In genomic region chr2:85810376-85811172, GRCh38 we compare ENCODE assay signal across 17 cellular contexts. TPM values are rescaled to one million over a fixed set of nuclear protein-coding genes. Genes with fewer than 3 reads are reported as not detected.
DNase-seq lines count a peak whose midpoint lies in the region; ATAC-seq and TF ChIP-seq lines count a peak whose summit lies in the region.
"Had no signal": no experiment of that assay in that cellular context is flagged by ENCODE, and none has a peak within 500 bp of the region (broad histone marks: within the 10 kb centered on the region; RNA-seq: fewer than 3 reads in every experiment).

No MANE protein-coding gene starts in this region.

- H3K27ac ChIP-seq in mammary epithelial cell (ENCODE audit: insufficient read depth, low read depth, low read length) (no peak overlapping the region), endodermal cell (ENCODE audit: low read depth, low read length) (no peak overlapping the region), upper lobe of left lung (peak overlapping the region; percentile 75 to 86 (median 76)), gastrocnemius medialis (no peak overlapping the region)
- H3K27ac ChIP-seq: cardiac muscle cell had no signal

- no peaks in the 10 kb centered on the region for H3K27me3 Mint-ChIP-seq in MCF 10A (ENCODE audit: insufficient read depth, unreplicated experiment)
- peaks cover 2% of the 10 kb centered on the region for H3K27me3 Mint-ChIP-seq in endodermal cell (ENCODE audit: insufficient read depth)
- H3K27me3 Mint-ChIP-seq in nephron (ENCODE audit: low read depth), result peaks cover 13% of the 10 kb centered on the region
- H3K27me3 Mint-ChIP-seq in activated naive CD4-positive, alpha-beta T cell treated with anti-CD3 and anti-CD28 coated beads for 36 hours (ENCODE audit: low read depth), result peaks cover 1% of the 10 kb centered on the region

- peak overlapping the region; percentile 64 for H3K27ac Mint-ChIP-seq in MCF 10A (ENCODE audit: low read depth, unreplicated experiment)
- peak overlapping the region; percentile 84 for H3K27ac Mint-ChIP-seq in endodermal cell
- peak overlapping the region; percentile 15 to 65 (median 50) for H3K27ac Mint-ChIP-seq in nephron
- no peak overlapping the region for H3K27ac Mint-ChIP-seq in activated naive CD4-positive, alpha-beta T cell treated with anti-CD3 and anti-CD28 coated beads for 36 hours
- H3K27ac Mint-ChIP-seq: activated naive CD4-positive, alpha-beta T cell treated with anti-CD3 and anti-CD28 coated beads, Interleukin-2, amount 10 ng/mL, durations not matched to agents 7 days and 5 days had no signal

- peaks cover 5% of the 10 kb centered on the region for H3K4me1 Mint-ChIP-seq in MCF 10A (ENCODE audit: insufficient read depth, unreplicated experiment)
- H3K4me1 Mint-ChIP-seq in endodermal cell, result peaks cover 14% of the 10 kb centered on the region
- H3K4me1 Mint-ChIP-seq in nephron, result peaks cover 24% of the 10 kb centered on the region
- no peaks in the 10 kb centered on the region for H3K4me1 Mint-ChIP-seq in activated naive CD4-positive, alpha-beta T cell treated with anti-CD3 and anti-CD28 coated beads for 36 hours (ENCODE audit: low read depth)
- H3K4me1 Mint-ChIP-seq: activated naive CD4-positive, alpha-beta T cell treated with anti-CD3 and anti-CD28 coated beads, Interleukin-2, amount 10 ng/mL, durations not matched to agents 7 days and 5 days had no signal

- H3K4me2 ChIP-seq in mammary epithelial cell (ENCODE audit: insufficient read depth, low read depth, low read length), result no peak overlapping the region

- BruUV-seq in MCF 10A (replicated peaks; lab: Mats Ljungman, UMichigan), result no TSS peak
- BruUV-seq in mammary epithelial cell (replicated peaks; lab: Mats Ljungman, UMichigan), result no TSS peak

- CTCF ChIA-PET in MCF 10A (lab: Yijun Ruan, JAX) (interaction anchor here (0.6 to 6.9 kb wide), 7 partner anchors 11 to 175 kb away, joined by 3 to 153 read pairs (median 3); partner anchors contain the start of gene ATOH8), mammary epithelial cell (lab: Charles Lee; ENCODE audit: low non-redundant PET) (no interaction called here)
- CTCF ChIA-PET in activated naive CD4-positive, alpha-beta T cell treated with anti-CD3 and anti-CD28 coated beads for 36 hours (lab: Charles Lee), result interaction anchor here (0.9 to 1.5 kb wide), 4 partner anchors 60 to 127 kb away, joined by 3 to 6 read pairs (median 3); no protein-coding TSS in a partner anchor

- no peaks in the 10 kb centered on the region for H3K36me3 ChIP-seq in mammary epithelial cell (ENCODE audit: insufficient read depth, low read length)
- H3K36me3 ChIP-seq in endodermal cell (ENCODE audit: control insufficient read depth, insufficient read depth, low read length), result no peaks in the 10 kb centered on the region
- no peaks in the 10 kb centered on the region for H3K36me3 ChIP-seq in upper lobe of left lung
- no peaks in the 10 kb centered on the region for H3K36me3 ChIP-seq in gastrocnemius medialis
- H3K36me3 ChIP-seq: cardiac muscle cell had no signal

- TF ChIP-seq POLR2A in upper lobe of left lung (IDR thresholded peaks at IDR 0.05) (no peak), gastrocnemius medialis (IDR thresholded peaks at IDR 0.05) (no peak)

- intact Hi-C loops in MCF 10A (cut with micrococcal nuclease), result no loop called here
- intact Hi-C loops in mammary epithelial cell (cut with micrococcal nuclease), result loop anchor here (5.0 kb wide), 1 partner anchor 38 kb away; no protein-coding TSS in a partner anchor
- intact Hi-C loops in gastrocnemius medialis (cut with DNase I; ENCODE audit: low total_unique reads), result no loop called here
- intact Hi-C loops in activated naive CD4-positive, alpha-beta T cell treated with anti-CD3 and anti-CD28 coated beads for 36 hours (cut with micrococcal nuclease), result no loop called here

- TF ChIP-seq CTCF in MCF 10A (IDR thresholded peaks at IDR 0.05; ENCODE audit: unreplicated experiment) (no peak), mammary epithelial cell (conservative IDR thresholded peaks at IDR 0.05 in 1 of 2, IDR thresholded peaks at IDR 0.05 in 1 of 2; ENCODE audit: extremely low read depth in 1 of 2, insufficient read depth in 1 of 2, low read depth in 1 of 2, low read length in 2 of 2) (no peak), endodermal cell (conservative IDR thresholded peaks at IDR 0.05) (no peak), nephron (IDR thresholded peaks at IDR 0.05; ENCODE audit: unreplicated experiment in 3 of 3) (no peak), upper lobe of left lung (IDR thresholded peaks at IDR 0.05) (no peak), gastrocnemius medialis (IDR thresholded peaks at IDR 0.05 in 4 of 5, conservative IDR thresholded peaks at IDR 0.05 in 1 of 5) (no peak)

- H3K9ac ChIP-seq in mammary epithelial cell (ENCODE audit: insufficient read depth, low read length) (no peak overlapping the region), endodermal cell (ENCODE audit: extremely low read depth, low read length, poor library complexity, severe bottlenecking) (peak overlapping the region; percentile 53)

- in situ Hi-C loops in mammary epithelial cell (cut with MboI; ENCODE audit: low sequenced_read_pairs in 2 of 2), result loop anchor here (5.0 kb wide), 3 partner anchors 68 to 173 kb away; no protein-coding TSS in a partner anchor
- in situ Hi-C loops in gastrocnemius medialis (cut with MboI; ENCODE audit: low sequenced_read_pairs in 4 of 4), result loop anchor here (5.0 to 10.0 kb wide), 6 partner anchors 56 to 176 kb away; partner anchors contain the start of gene ATOH8 (in 1 of the 4)

- no peaks in the 10 kb centered on the region for H3K9me3 ChIP-seq in mammary epithelial cell (replicated peaks; ENCODE audit: insufficient read depth, low read length)
- no peaks in the 10 kb centered on the region for H3K9me3 ChIP-seq in endodermal cell (ENCODE audit: control insufficient read depth, low read length)
- H3K9me3 ChIP-seq in upper lobe of left lung, result no peaks in the 10 kb centered on the region
- no peaks in the 10 kb centered on the region for H3K9me3 ChIP-seq in gastrocnemius medialis

- DNase-seq in MCF 10A (ENCODE audit: unreplicated experiment) (no peak), mammary epithelial cell (no peak), endodermal cell (no peak), upper lobe of left lung (peak in 1 of 2 donors; percentile 36), gastrocnemius medialis (no peak)
- DNase-seq in activated naive CD4-positive, alpha-beta T cell treated with anti-CD3 and anti-CD28 coated beads for 36 hours, result no peak
- DNase-seq: activated naive CD4-positive, alpha-beta T cell treated with anti-CD3 and anti-CD28 coated beads, Interleukin-2, amount 10 ng/mL, durations not matched to agents 7 days and 5 days; COR-L47; foreskin melanocyte; naive B cell; NK-92 treated with Interleukin-12 subunit alpha and Interleukin-12 subunit beta, amount 100 ng/mL, for 24 hours; retina; stimulated activated CD4-positive, alpha-beta T cell treated with anti-CD3 and anti-CD28 coated beads, Interleukin-4, amount 100 ng/mL, for 24 hours had no signal

- H3K9me3 Mint-ChIP-seq in MCF 10A (ENCODE audit: unreplicated experiment) (no peaks in the 10 kb centered on the region), endodermal cell (no peaks in the 10 kb centered on the region), nephron (no peaks in the 10 kb centered on the region)
- H3K9me3 Mint-ChIP-seq in activated naive CD4-positive, alpha-beta T cell treated with anti-CD3 and anti-CD28 coated beads for 36 hours, result no peaks in the 10 kb centered on the region
- H3K9me3 Mint-ChIP-seq: activated naive CD4-positive, alpha-beta T cell treated with anti-CD3 and anti-CD28 coated beads, Interleukin-2, amount 10 ng/mL, durations not matched to agents 7 days and 5 days had no signal

- no peak overlapping the region for H3K4me3 ChIP-seq in mammary epithelial cell (replicated peaks in 1 of 3; ENCODE audit: insufficient read depth in 1 of 3, low read depth in 2 of 3, low read length in 3 of 3)
- peak overlapping the region; percentile 51 for H3K4me3 ChIP-seq in endodermal cell (ENCODE audit: low read length)
- peak overlapping the region in 1 of 4 donors; percentile 23 for H3K4me3 ChIP-seq in upper lobe of left lung
- no peak overlapping the region for H3K4me3 ChIP-seq in gastrocnemius medialis
- H3K4me3 ChIP-seq: cardiac muscle cell had no signal

- H3K4me3 Mint-ChIP-seq in MCF 10A (ENCODE audit: unreplicated experiment) (no peak overlapping the region), endodermal cell (peak overlapping the region; percentile 25), nephron (no peak overlapping the region)
- H3K4me3 Mint-ChIP-seq in activated naive CD4-positive, alpha-beta T cell treated with anti-CD3 and anti-CD28 coated beads for 36 hours, result no peak overlapping the region
- H3K4me3 Mint-ChIP-seq: activated naive CD4-positive, alpha-beta T cell treated with anti-CD3 and anti-CD28 coated beads, Interleukin-2, amount 10 ng/mL, durations not matched to agents 7 days and 5 days; naive B cell had no signal

- no peak overlapping the region for H2AFZ ChIP-seq in mammary epithelial cell (ENCODE audit: low read depth, low read length)

- TF ChIP-seq EP300 in upper lobe of left lung (IDR thresholded peaks at IDR 0.05), result no peak

- H3K27me3 ChIP-seq in mammary epithelial cell (ENCODE audit: insufficient read depth, low read length), result no peaks in the 10 kb centered on the region
- H3K27me3 ChIP-seq in endodermal cell (ENCODE audit: control insufficient read depth, insufficient read depth, low read length, poor library complexity, severe bottlenecking), result no peaks in the 10 kb centered on the region
- H3K27me3 ChIP-seq in upper lobe of left lung, result no peaks in the 10 kb centered on the region
- no peaks in the 10 kb centered on the region for H3K27me3 ChIP-seq in gastrocnemius medialis
- H3K27me3 ChIP-seq: cardiac muscle cell had no signal

- no peaks in the 10 kb centered on the region for H3K36me3 Mint-ChIP-seq in MCF 10A (ENCODE audit: insufficient read depth, unreplicated experiment)
- H3K36me3 Mint-ChIP-seq in endodermal cell (ENCODE audit: low read depth), result no peaks in the 10 kb centered on the region
- H3K36me3 Mint-ChIP-seq in nephron (ENCODE audit: low read depth), result no peaks in the 10 kb centered on the region
- H3K36me3 Mint-ChIP-seq in activated naive CD4-positive, alpha-beta T cell treated with anti-CD3 and anti-CD28 coated beads for 36 hours (ENCODE audit: low read depth), result no peaks in the 10 kb centered on the region
- H3K36me3 Mint-ChIP-seq: activated naive CD4-positive, alpha-beta T cell treated with anti-CD3 and anti-CD28 coated beads, Interleukin-2, amount 10 ng/mL, durations not matched to agents 7 days and 5 days; naive B cell had no signal

- POLR2A ChIA-PET in MCF 10A (lab: Yijun Ruan, JAX), result no interaction called here

- no peaks in the 10 kb centered on the region for H4K20me1 ChIP-seq in mammary epithelial cell (ENCODE audit: insufficient read depth, low read length)

- ATAC-seq in upper lobe of left lung (ENCODE audit: low FRiP score in 2 of 2) (no peak), gastrocnemius medialis (no peak), GM19452 (IDR thresholded peaks at IDR 0.05; ENCODE audit: unreplicated experiment) (no peak)

- no peaks in the 10 kb centered on the region for H3K79me2 ChIP-seq in mammary epithelial cell (ENCODE audit: insufficient read depth, low read length)

- dilution Hi-C loops in mammary epithelial cell (cut with HindIII; ENCODE audit: low sequenced_read_pairs), result no loop called here

- H3K4me1 ChIP-seq in mammary epithelial cell (ENCODE audit: insufficient read depth, low read length) (no peaks in the 10 kb centered on the region), endodermal cell (ENCODE audit: control insufficient read depth, insufficient read depth, low read length) (peaks cover 12% of the 10 kb centered on the region), upper lobe of left lung (peaks cover 18 to 30% (median 23%) of the 10 kb centered on the region in 4 donors), gastrocnemius medialis (peaks cover 8 to 11% of the 10 kb centered on the region in 2 donors)

- 83% methylated on average over 13 of the region's 16 CpGs for WGBS in mammary epithelial cell (ENCODE audit: low coverage, missing lambda C conversion rate)
- 87 to 91% methylated on average over 12 to 16 of the region's 16 CpGs for WGBS in endodermal cell (ENCODE audit: insufficient coverage in 1 of 2, insufficient read length in 1 of 2), 2 experiments
- WGBS in upper lobe of left lung, 2 donors, result 72 to 80% methylated on average over 11 to 16 of the region's 16 CpGs

RNA-seq across cellular contexts. Expression of gene ATOH8, which starts 56.8 kb away (rescaled TPM):
- total RNA-seq in MCF 10A (2022), result 0.72 and 1.2 TPM in 2 replicates
- not detected for total RNA-seq in mammary epithelial cell
- not detected for polyA plus RNA-seq in mammary epithelial cell
- not detected for polyA minus RNA-seq in mammary epithelial cell
- total RNA-seq in endodermal cell, result 1 to 10 TPM; 1.3 to 1.6 TPM
- 6.6 TPM for polyA plus RNA-seq in endodermal cell (2013, experiment 1 of 2)
- 8.9 TPM for polyA plus RNA-seq in endodermal cell (2013, experiment 2 of 2)
- 100 to 1,000 TPM in 2 of 6 donors, 10 to 100 TPM in 4; 60.2 to 121 (median 85.1) TPM for total RNA-seq in upper lobe of left lung
- 100 to 1,000 TPM; 122 to 266 (median 150) TPM for total RNA-seq in gastrocnemius medialis
- not detected for total RNA-seq in activated naive CD4-positive, alpha-beta T cell treated with anti-CD3 and anti-CD28 coated beads for 36 hours
- total RNA-seq: activated CD8-positive, alpha-beta memory T cell treated with anti-CD3 and anti-CD28 coated beads for 36 hours had no signal

Comparison
In these comparisons a context has a peak if more than half of its experiments do, and no peak if none do; other contexts are left out.
1. H3K27ac ChIP-seq: peak in upper lobe of left lung (4 of 4); none in mammary epithelial cell (single experiment), endodermal cell (single experiment) and gastrocnemius medialis (0 of 4).
2. RNA of gene ATOH8, which starts 56.8 kb away (total RNA-seq): 122 to 266 TPM in gastrocnemius medialis and 60.2 to 121 TPM in upper lobe of left lung; 1.3 to 1.6 TPM in endodermal cell, 0.72 to 1.2 TPM in MCF 10A, not detected in mammary epithelial cell and not detected in activated naive CD4-positive, alpha-beta T cell treated with anti-CD3 and anti-CD28 coated beads for 36 hours; every median in the first group is over 10 times any median in the second.